Comparison of ENCODE assay signal across 1 cellular context in the genomic region with DNA sequence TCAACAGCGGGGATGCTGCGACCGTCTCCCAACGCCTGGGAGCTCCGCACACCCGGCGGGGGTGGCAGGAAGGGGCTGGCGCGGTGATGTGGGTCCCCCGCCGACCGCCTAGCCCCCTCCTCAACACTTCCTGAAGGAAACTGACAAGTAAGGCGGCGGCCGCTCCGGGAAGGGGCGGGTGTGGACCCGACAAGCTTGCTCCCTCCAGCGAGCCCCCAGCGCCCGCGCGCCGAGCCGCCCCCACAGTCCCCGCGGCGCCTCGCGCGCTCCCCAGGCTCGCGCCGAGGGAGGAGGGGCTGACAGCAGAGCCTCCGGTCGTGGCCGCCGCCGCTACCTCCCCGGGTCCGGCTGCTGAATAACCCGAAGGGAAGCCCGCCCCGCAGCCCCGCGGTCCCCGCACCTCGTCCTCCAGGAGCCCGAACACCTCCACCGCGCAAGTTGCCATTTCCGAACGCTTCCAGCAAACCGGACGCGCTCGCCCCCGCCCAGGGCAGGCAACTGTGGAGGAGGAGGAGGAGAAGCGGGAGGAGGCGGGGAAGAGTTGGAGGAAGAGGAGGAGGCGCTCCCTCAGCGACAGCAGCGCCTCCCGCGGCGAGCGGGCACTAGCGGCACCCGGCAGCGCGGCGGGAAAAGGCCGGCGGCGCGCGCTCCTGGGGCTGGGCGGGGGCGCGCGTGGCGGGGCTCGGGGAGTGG.
A peak's percentile ranks its signal among the peaks of the same experiment; 100 is the strongest.
TF ChIP-seq lines count a peak whose summit lies in the region.

A gene (minus strand): TSS at position 502 of the 693 bp plus-strand sequence. CDS start 57 bp downstream, at position 445.

TF ChIP-seq in H1, 55 proteins besides CTCF, POLR2A, EP300 and RAD21 (continued from another document):
- TF ChIP-seq PHF8 (conservative IDR thresholded peaks at IDR 0.05; ENCODE audit: low read depth, low read length) (peak; percentile 47; the same call in 1 of the 2 replicates), HDAC2 (IDR thresholded peaks at IDR 0.05; ENCODE audit: borderline replicate concordance in 1 of 2, low read depth in 2 of 2, low read length in 2 of 2) (peak in 1 of 2 experiments; percentile 62; a peak in 1 of 4 replicates), NANOG (IDR thresholded peaks at IDR 0.05; ENCODE audit: insufficient read depth, low read depth, low read length, poor library complexity, severe bottlenecking) (no peak), BRCA1 (IDR thresholded peaks at IDR 0.05; ENCODE audit: low read depth, low read length) (no peak), TBP (IDR thresholded peaks at IDR 0.05; ENCODE audit: low read depth, low read length) (peak; percentile 21; the same call in 1 of the 2 replicates), KDM5A (IDR thresholded peaks at IDR 0.05; ENCODE audit: low read length) (no peak), POU5F1 (IDR thresholded peaks at IDR 0.05; ENCODE audit: low read depth, low read length) (no peak), RBBP5 (IDR thresholded peaks at IDR 0.05; ENCODE audit: borderline replicate concordance, low read depth, low read length) (peak; percentile 90; the same call in 1 of the 2 replicates)
- TF ChIP-seq, protein P1, sequence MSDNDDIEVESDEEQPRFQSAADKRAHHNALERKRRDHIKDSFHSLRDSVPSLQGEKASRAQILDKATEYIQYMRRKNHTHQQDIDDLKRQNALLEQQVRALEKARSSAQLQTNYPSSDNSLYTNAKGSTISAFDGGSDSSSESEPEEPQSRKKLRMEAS (IDR thresholded peaks at IDR 0.05) = 0 out of 2 replicates have a peak, but pooled peaks have one; percentile 17
- TF ChIP-seq, protein P2, sequence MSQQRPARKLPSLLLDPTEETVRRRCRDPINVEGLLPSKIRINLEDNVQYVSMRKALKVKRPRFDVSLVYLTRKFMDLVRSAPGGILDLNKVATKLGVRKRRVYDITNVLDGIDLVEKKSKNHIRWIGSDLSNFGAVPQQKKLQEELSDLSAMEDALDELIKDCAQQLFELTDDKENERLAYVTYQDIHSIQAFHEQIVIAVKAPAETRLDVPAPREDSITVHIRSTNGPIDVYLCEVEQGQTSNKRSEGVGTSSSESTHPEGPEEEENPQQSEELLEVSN (IDR thresholded peaks at IDR 0.05) = no peak
